Comparison of ENCODE assay signal across 1 cellular context in genomic region chr7:108103566-108104298, GRCh38.
TF ChIP-seq lines count a peak whose summit lies in the region.

No MANE protein-coding gene starts in this region.

TF ChIP-seq in K562, 482 proteins besides CTCF, POLR2A, EP300 and RAD21 (continued from another document and continues in another):
- no peak for TF ChIP-seq HOMEZ (CRISPR knock-in tag; IDR thresholded peaks at IDR 0.05)
- TF ChIP-seq HIVEP1 (CRISPR knock-in tag; IDR thresholded peaks at IDR 0.05) = no peak
- TF ChIP-seq TBL1XR1 (IDR thresholded peaks at IDR 0.05; ENCODE audit: low read length in 2 of 2) = no peak
- no peak for TF ChIP-seq RFX5 (IDR thresholded peaks at IDR 0.05; ENCODE audit: low read depth, low read length)
- no peak for TF ChIP-seq XRCC5 (IDR thresholded peaks at IDR 0.05; ENCODE audit: low read depth, low read length)
- 0 out of 2 replicates have a peak, but pooled peaks have one; percentile 13 for TF ChIP-seq CBFA2T2 (conservative IDR thresholded peaks at IDR 0.05)
- peak; percentile 63; the same call in 1 of the 2 replicates for TF ChIP-seq ZKSCAN1 (IDR thresholded peaks at IDR 0.05; ENCODE audit: low read depth, low read length)
- TF ChIP-seq ZNF584 (CRISPR knock-in tag; IDR thresholded peaks at IDR 0.05; ENCODE audit: low read depth) = 0 out of 2 replicates have a peak, but pooled peaks have one; percentile 34
- TF ChIP-seq DDX20 (tag; IDR thresholded peaks at IDR 0.05; ENCODE audit: low read depth) = no peak
- peak in 1 of 2 experiments; percentile 61; a peak in 2 of 4 replicates for TF ChIP-seq TRIM24 (IDR thresholded peaks at IDR 0.05)
- peak; percentile 76; the same call in 1 of the 2 replicates for TF ChIP-seq NBN (IDR thresholded peaks at IDR 0.05; ENCODE audit: low read depth)
- TF ChIP-seq U2AF2 (optimal IDR thresholded peaks at IDR 0.05; ENCODE audit: low read depth, low read length) = no peak
- TF ChIP-seq CREB1 (IDR thresholded peaks at IDR 0.05) = no peak; the same call in 1 of the 2 replicates
- TF ChIP-seq CREB1 (CRISPR knock-in tag; IDR thresholded peaks at IDR 0.05) = no peak
- TF ChIP-seq EP400 (IDR thresholded peaks at IDR 0.05) = peak; percentile 41
- no peak for TF ChIP-seq EHMT2 (IDR thresholded peaks at IDR 0.05)
- TF ChIP-seq HMG20A (CRISPR knock-in tag; conservative IDR thresholded peaks at IDR 0.05) = no peak
- no peak for TF ChIP-seq E4F1 (CRISPR knock-in tag; IDR thresholded peaks at IDR 0.05; ENCODE audit: borderline replicate concordance)
- TF ChIP-seq SMARCB1 (IDR thresholded peaks at IDR 0.05; ENCODE audit: insufficient read length, low read depth) = no peak
- no peak; the same call in 1 of the 2 replicates for TF ChIP-seq PML (IDR thresholded peaks at IDR 0.05; ENCODE audit: low read length)
- TF ChIP-seq KAT7 (CRISPR knock-in tag; IDR thresholded peaks at IDR 0.05; ENCODE audit: borderline replicate concordance) = no peak
- TF ChIP-seq ZC3H4 (CRISPR knock-in tag; IDR thresholded peaks at IDR 0.05; ENCODE audit: borderline replicate concordance) = no peak
- no peak for TF ChIP-seq NFXL1 (CRISPR knock-in tag; IDR thresholded peaks at IDR 0.05)
- no peak for TF ChIP-seq MED1 (CRISPR knock-in tag; IDR thresholded peaks at IDR 0.05; ENCODE audit: borderline replicate concordance)
- no peak for TF ChIP-seq SP2 (IDR thresholded peaks at IDR 0.05; ENCODE audit: extremely low read depth, low read depth, low read length, poor library complexity, severe bottlenecking)
- TF ChIP-seq XRCC3 (IDR thresholded peaks at IDR 0.05) = no peak
- no peak for TF ChIP-seq TSHZ1 (CRISPR knock-in tag; IDR thresholded peaks at IDR 0.05)
- TF ChIP-seq PKNOX1 (IDR thresholded peaks at IDR 0.05) = peak; percentile 16; the same call in 1 of the 2 replicates
- TF ChIP-seq MGA (IDR thresholded peaks at IDR 0.05) = no peak; the same call in 1 of the 2 replicates
- TF ChIP-seq HDAC8 (tag; IDR thresholded peaks at IDR 0.05) = no peak
- no peak for TF ChIP-seq BRF1 (IDR thresholded peaks at IDR 0.05; ENCODE audit: borderline replicate concordance, extremely low read depth, insufficient read length)
- no peak for TF ChIP-seq SRSF1 (IDR thresholded peaks at IDR 0.05; ENCODE audit: low read depth, low read length)
- peak in 1 of 2 experiments; percentile 90; a peak in 1 of 4 replicates for TF ChIP-seq UBTF (IDR thresholded peaks at IDR 0.05; ENCODE audit: borderline replicate concordance in 1 of 2, low read depth in 2 of 2, low read length in 2 of 2)
- TF ChIP-seq HMG20B (CRISPR knock-in tag; IDR thresholded peaks at IDR 0.05) = no peak
